22 cellular contexts compared by ENCODE assay signal in the genomic region with DNA sequence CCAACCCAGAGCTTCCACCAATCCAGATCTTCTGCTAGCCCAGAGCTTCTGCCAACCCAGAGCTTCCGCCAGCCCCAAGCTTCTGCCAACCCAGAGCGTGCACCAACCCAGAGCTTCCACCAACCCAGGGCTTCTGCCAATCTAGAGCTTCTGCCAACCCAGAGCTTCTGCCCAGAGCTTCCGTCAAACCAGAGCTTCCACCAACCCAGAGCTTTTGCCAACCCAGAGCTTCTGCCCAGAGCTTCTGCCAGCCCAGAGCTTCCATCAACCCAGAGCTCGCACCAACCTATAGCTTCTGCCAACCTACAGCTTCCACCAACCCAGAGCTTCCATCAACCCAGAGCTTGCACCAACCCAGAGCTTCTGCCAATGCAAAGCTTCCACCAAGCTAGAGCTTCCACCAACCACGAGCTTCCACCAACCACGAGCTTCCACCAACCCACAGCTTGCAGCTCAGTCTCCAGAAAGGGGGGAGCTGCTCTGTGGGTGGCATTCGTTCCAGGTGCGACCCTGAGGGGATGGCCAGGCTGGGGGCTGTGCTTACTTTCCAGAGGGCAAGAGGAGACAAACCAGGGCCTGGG. TPM values are rescaled to one million over a fixed set of nuclear protein-coding genes. Genes with fewer than 3 reads are reported as not detected.
DNase-seq lines count a peak whose midpoint lies in the region; ATAC-seq and TF ChIP-seq lines count a peak whose summit lies in the region.
"Had no signal": no experiment of that assay in that cellular context is flagged by ENCODE, and none has a peak within 500 bp of the region (broad histone marks: within the 10 kb centered on the region; RNA-seq: fewer than 3 reads in every experiment).

No MANE protein-coding gene starts in this region.

- H3K4me3 ChIP-seq in Karpas-422 (ENCODE audit: low read length) (no peak overlapping the region), prostate gland (no peak overlapping the region)
- H3K4me3 ChIP-seq: dorsolateral prefrontal cortex, HAP-1, SJSA1, thoracic aorta had no signal

- H3K79me2 ChIP-seq in Karpas-422 (ENCODE audit: low read length): no peaks in the 10 kb centered on the region

- intact Hi-C loops in prostate gland (cut with DNase I): no loop called here

- 86% methylated on average over 8 of the region's 8 CpGs for WGBS in prostate gland

- no peak overlapping the region for H3K4me2 ChIP-seq in Karpas-422 (ENCODE audit: low read depth, low read length, poor library complexity, severe bottlenecking)

- no peaks in the 10 kb centered on the region for H3K9me2 ChIP-seq in Karpas-422 (replicated peaks; ENCODE audit: insufficient read depth, low read length)

- no peak overlapping the region for H2AFZ ChIP-seq in Karpas-422 (ENCODE audit: low read length)

- H3K9me3 ChIP-seq in Karpas-422 (ENCODE audit: low read length) (peaks cover 4% of the 10 kb centered on the region; the same call in 1 of the 2 replicates), prostate gland (no peaks in the 10 kb centered on the region)
- H3K9me3 ChIP-seq: HAP-1, SJSA1, thoracic aorta had no signal

- H4K20me1 ChIP-seq in Karpas-422 (ENCODE audit: insufficient read depth, low read depth, low read length): no peaks in the 10 kb centered on the region

- no peak for TF ChIP-seq POLR2A in prostate gland (IDR thresholded peaks at IDR 0.05)

- H3K27ac ChIP-seq in Karpas-422 (ENCODE audit: low read length) (no peak overlapping the region), prostate gland (no peak overlapping the region)
- H3K27ac ChIP-seq: dorsolateral prefrontal cortex, epithelial cell of prostate, SJSA1, thoracic aorta had no signal

- no peak for ATAC-seq in GM19023 (IDR thresholded peaks at IDR 0.05; ENCODE audit: unreplicated experiment)

- no peak for TF ChIP-seq CTCF in prostate gland (IDR thresholded peaks at IDR 0.05)

- no peak overlapping the region for H3K9ac ChIP-seq in Karpas-422 (ENCODE audit: low read length)

- H3K36me3 ChIP-seq in Karpas-422 (ENCODE audit: insufficient read depth, low read length) (no peaks in the 10 kb centered on the region), prostate gland (no peaks in the 10 kb centered on the region)
- H3K36me3 ChIP-seq: HAP-1, SJSA1, thoracic aorta had no signal

- peak; percentile 9 for DNase-seq in D341Med (ENCODE audit: low spot score)
- peak; percentile 67 for DNase-seq in Karpas-422
- peak; percentile 28 for DNase-seq in ecto neural progenitor cell (ENCODE audit: low spot score)
- DNase-seq in prostate gland (ENCODE audit: low spot score): peak; percentile 2
- DNase-seq in EL: no peak
- DNase-seq in activated naive CD4-positive, alpha-beta T cell treated with anti-CD3 and anti-CD28 coated beads, Interleukin-2, amount 50 U/mL, for 16 hours: no peak
- DNase-seq: activated CD4-positive, alpha-beta T cell treated with anti-CD3 and anti-CD28 coated beads, Interleukin-2, amount 50 U/mL, for 48 hours; Calu3; foreskin fibroblast; GDM1; hippocampal formation; NCI-H146; NCI-H748 treated with DMSO at 0.1 percent for 48 hours had no signal

- H3K4me1 ChIP-seq in Karpas-422 (ENCODE audit: low read length): peaks cover 63% of the 10 kb centered on the region
- H3K4me1 ChIP-seq in prostate gland (replicated peaks): peaks cover 5% of the 10 kb centered on the region
- H3K4me1 ChIP-seq: SJSA1 had no signal

- H3K27me3 ChIP-seq in Karpas-422 (ENCODE audit: low read length): no peaks in the 10 kb centered on the region
- H3K27me3 ChIP-seq in prostate gland (replicated peaks; ENCODE audit: insufficient read depth): no peaks in the 10 kb centered on the region
- H3K27me3 ChIP-seq: SJSA1 had no signal

RNA-seq across cellular contexts. Expression of a gene that starts 23.8 kb away (rescaled TPM):
- not detected in 2 replicates for total RNA-seq in Karpas-422 (2014; rRNA removed; shearing (Covaris generic); ENCODE audit: low replicate concordance)
- not detected for total RNA-seq in prostate gland
- total RNA-seq: activated T-helper 1 cell treated with anti-CD3 and anti-CD28 coated beads, Interleukin-12 subunit alpha, Interleukin-12 subunit beta, Interleukin-2, Interleukin-4 antibody, amounts not matched to agents 30 ng/mL and 10 ng/mL and 1 ng/mL, durations not matched to agents 14 hours and 24 hours and 36 hours; B cell; Calu3; M059J; SJSA1; thoracic aorta had no signal

Comparison
In these comparisons a context has a peak if more than half of its experiments do, and no peak if none do; other contexts are left out.
1. DNase-seq: peak in D341Med (single experiment), Karpas-422 (single experiment), ecto neural progenitor cell (single experiment) and prostate gland (single experiment); none in EL (single experiment) and activated naive CD4-positive, alpha-beta T cell treated with anti-CD3 and anti-CD28 coated beads, Interleukin-2, amount 50 U/mL, for 16 hours (single experiment).